Comparison of ENCODE assay signal across 16 cellular contexts in the genomic region with DNA sequence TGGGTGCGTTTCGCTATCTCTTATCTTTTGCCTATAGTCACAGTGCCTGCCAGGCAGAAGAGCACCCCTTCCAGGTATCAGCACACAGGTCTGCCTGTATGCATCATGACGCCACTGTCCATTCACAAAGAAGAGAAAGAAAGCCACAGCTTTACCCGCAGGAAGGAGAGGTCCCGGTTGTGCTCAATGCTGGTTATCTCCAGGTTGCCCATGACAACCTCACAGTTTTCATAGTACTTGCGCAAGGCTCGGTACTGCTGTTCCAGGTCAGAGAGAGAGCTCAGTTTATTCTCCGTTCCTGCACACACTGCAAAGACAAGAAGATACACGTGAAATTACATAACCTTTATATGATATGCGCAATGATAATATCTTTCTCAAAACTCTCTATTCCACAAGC.
DNase-seq lines count a peak whose midpoint lies in the region; ATAC-seq and TF ChIP-seq lines count a peak whose summit lies in the region.
"Had no signal": no experiment of that assay in that cellular context is flagged by ENCODE, and none has a peak within 500 bp of the region (broad histone marks: within the 10 kb centered on the region; RNA-seq: fewer than 3 reads in every experiment).

No MANE protein-coding gene starts in this region.

- H3K27ac Mint-ChIP-seq in Calu3 (ENCODE audit: unreplicated experiment) (peak overlapping the region; percentile 42), endothelial cell (ENCODE audit: unreplicated experiment) (no peak overlapping the region)
- H3K27ac Mint-ChIP-seq: activated CD8-positive, alpha-beta T cell treated with anti-CD3 and anti-CD28 coated beads, Interleukin-2, amount 10 ng/mL, durations not matched to agents 7 days and 5 days; immature natural killer cell had no signal

- peaks cover 5% of the 10 kb centered on the region for H3K36me3 Mint-ChIP-seq in Calu3 (ENCODE audit: insufficient read depth, unreplicated experiment)
- no peaks in the 10 kb centered on the region for H3K36me3 Mint-ChIP-seq in endothelial cell (ENCODE audit: low read depth, unreplicated experiment)
- H3K36me3 Mint-ChIP-seq: immature natural killer cell had no signal

- H3K9me3 ChIP-seq in right lobe of liver: no peaks in the 10 kb centered on the region
- H3K9me3 ChIP-seq: gastrocnemius medialis had no signal

- no peaks in the 10 kb centered on the region for H3K36me3 ChIP-seq in right lobe of liver
- H3K36me3 ChIP-seq: gastrocnemius medialis had no signal

- no peak for TF ChIP-seq POLR2A in right lobe of liver (IDR thresholded peaks at IDR 0.05)

- H3K4me3 ChIP-seq in cardiac fibroblast (replicated peaks in 1 of 2; ENCODE audit: low read depth in 2 of 2, low read length in 2 of 2) (peak overlapping the region in 1 of 2 donors; percentile 11), right lobe of liver (no peak overlapping the region)
- H3K4me3 ChIP-seq: gastrocnemius medialis, GM12878 had no signal

- H3K27me3 ChIP-seq in right lobe of liver: no peaks in the 10 kb centered on the region
- H3K27me3 ChIP-seq: gastrocnemius medialis had no signal

- peak; percentile 50 to 84 (median 66) for ATAC-seq in right lobe of liver
- ATAC-seq in HG03025 (IDR thresholded peaks at IDR 0.05; ENCODE audit: low FRiP score, unreplicated experiment): no peak
- ATAC-seq in HG03135 (IDR thresholded peaks at IDR 0.05; ENCODE audit: unreplicated experiment): no peak
- ATAC-seq: activated CD8-positive, alpha-beta T cell treated with anti-CD3 and anti-CD28 coated beads, Interleukin-2, amount 10 ng/mL, durations not matched to agents 7 days and 5 days; gastrocnemius medialis; GM12878 had no signal

- intact Hi-C loops in Calu3 (cut with micrococcal nuclease; ENCODE audit: unreplicated experiment) (no loop called here), right lobe of liver (cut with DNase I) (no loop called here)

- peaks cover 10% of the 10 kb centered on the region for H3K4me1 Mint-ChIP-seq in Calu3 (ENCODE audit: low read depth, unreplicated experiment)
- no peaks in the 10 kb centered on the region for H3K4me1 Mint-ChIP-seq in endothelial cell (ENCODE audit: unreplicated experiment)
- H3K4me1 Mint-ChIP-seq: immature natural killer cell had no signal

- no TSS peak for BruUV-seq in Calu3 (replicated peaks; lab: Mats Ljungman, UMichigan)

- H3K27me3 Mint-ChIP-seq in Calu3 (ENCODE audit: unreplicated experiment) (no peaks in the 10 kb centered on the region), endothelial cell (ENCODE audit: unreplicated experiment) (no peaks in the 10 kb centered on the region)

- H3K27ac ChIP-seq in right lobe of liver: no peak overlapping the region
- H3K27ac ChIP-seq: gastrocnemius medialis had no signal

- no peaks in the 10 kb centered on the region for H3K9me3 Mint-ChIP-seq in Calu3 (ENCODE audit: low read depth, unreplicated experiment)
- H3K9me3 Mint-ChIP-seq in endothelial cell (ENCODE audit: unreplicated experiment): no peaks in the 10 kb centered on the region

- CTCF ChIA-PET in Calu3 (lab: Charles Lee): no interaction called here

- DNase-seq in Calu3 (peak; percentile 48), NCI-H2227 (lab: John Stamatoyannopoulos, UW; ENCODE audit: unreplicated experiment) (peak; percentile 69), cardiac fibroblast (ENCODE audit: low read depth in 2 of 2) (peak; percentile 59 to 64), right lobe of liver (peak in 2 of 3 donors; percentile 19 to 42), KG1 (lab: John Stamatoyannopoulos, UW) (no peak), endothelial cell (ENCODE audit: low spot score) (no peak)
- DNase-seq: activated CD8-positive, alpha-beta T cell treated with anti-CD3 and anti-CD28 coated beads, Interleukin-2, amount 10 ng/mL, durations not matched to agents 7 days and 5 days; activated effector memory CD4-positive, alpha-beta T cell treated with Interleukin-2 at 50 U/mL for 16 hours; gastrocnemius medialis; immature natural killer cell; NCI-H1417 treated with DMSO at 0.1 percent for 48 hours; NCI-H526 treated with DMSO at 0.1 percent for 48 hours; T1000 had no signal

- 19% methylated on average over 10 of the region's 10 CpGs for WGBS in right lobe of liver (ENCODE audit: insufficient coverage, low coverage, low lambda C conversion rate, missing lambda C conversion rate)

- no peak for TF ChIP-seq CTCF in Calu3 (IDR thresholded peaks at IDR 0.05; ENCODE audit: unreplicated experiment)
- no peak for TF ChIP-seq CTCF in cardiac fibroblast (IDR thresholded peaks at IDR 0.05; ENCODE audit: low read depth, low read length)
- no peak for TF ChIP-seq CTCF in right lobe of liver (IDR thresholded peaks at IDR 0.05)
- TF ChIP-seq CTCF in endothelial cell (IDR thresholded peaks at IDR 0.05; ENCODE audit: unreplicated experiment): no peak

- no peaks in the 10 kb centered on the region for H3K4me1 ChIP-seq in right lobe of liver
- H3K4me1 ChIP-seq: gastrocnemius medialis had no signal

- H3K4me3 Mint-ChIP-seq in Calu3 (ENCODE audit: low read depth, unreplicated experiment) (peak overlapping the region; percentile 68), endothelial cell (ENCODE audit: unreplicated experiment) (no peak overlapping the region)
- H3K4me3 Mint-ChIP-seq: activated CD8-positive, alpha-beta T cell treated with anti-CD3 and anti-CD28 coated beads, Interleukin-2, amount 10 ng/mL, durations not matched to agents 7 days and 5 days; immature natural killer cell had no signal

Comparison
In these comparisons a context has a peak if more than half of its experiments do, and no peak if none do; other contexts are left out.
1. DNase-seq: peak in Calu3 (single experiment), NCI-H2227 (single experiment), cardiac fibroblast (2 of 2) and right lobe of liver (2 of 3); none in KG1 (single experiment) and endothelial cell (single experiment).
2. ATAC-seq: peak in right lobe of liver (4 of 4); none in HG03025 (single experiment) and HG03135 (single experiment).